ENCODE assay signal across 2 cellular contexts in the genomic region with DNA sequence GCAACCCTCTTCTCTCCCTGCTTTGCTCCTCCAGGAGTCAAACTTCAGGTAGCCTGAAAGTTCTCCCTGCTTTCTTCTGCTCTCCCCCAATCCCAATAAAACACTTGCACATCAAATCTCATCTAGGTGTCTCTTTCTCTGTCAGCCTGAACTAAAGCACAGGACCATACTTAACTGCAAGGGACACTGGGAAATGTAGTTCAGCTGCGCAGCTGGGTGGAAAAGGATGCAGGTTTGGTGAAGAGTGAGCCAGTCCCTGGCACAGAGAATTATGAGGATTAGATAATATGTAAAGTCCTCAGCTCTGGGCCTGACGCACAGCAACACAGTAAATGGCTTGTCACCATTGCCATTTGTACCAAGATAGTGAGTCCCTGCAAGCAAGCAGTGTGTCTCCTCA.
TF ChIP-seq lines count a peak whose summit lies in the region.

No MANE protein-coding gene starts in this region.

TF ChIP-seq in HepG2, 621 proteins besides CTCF, POLR2A, EP300 and RAD21:
- TF ChIP-seq THAP11 (CRISPR knock-in tag; IDR thresholded peaks at IDR 0.05) (peak; percentile 81), ZNF143 (CRISPR knock-in tag; IDR thresholded peaks at IDR 0.05) (peak; percentile 70)
- TF ChIP-seq, protein P1, sequence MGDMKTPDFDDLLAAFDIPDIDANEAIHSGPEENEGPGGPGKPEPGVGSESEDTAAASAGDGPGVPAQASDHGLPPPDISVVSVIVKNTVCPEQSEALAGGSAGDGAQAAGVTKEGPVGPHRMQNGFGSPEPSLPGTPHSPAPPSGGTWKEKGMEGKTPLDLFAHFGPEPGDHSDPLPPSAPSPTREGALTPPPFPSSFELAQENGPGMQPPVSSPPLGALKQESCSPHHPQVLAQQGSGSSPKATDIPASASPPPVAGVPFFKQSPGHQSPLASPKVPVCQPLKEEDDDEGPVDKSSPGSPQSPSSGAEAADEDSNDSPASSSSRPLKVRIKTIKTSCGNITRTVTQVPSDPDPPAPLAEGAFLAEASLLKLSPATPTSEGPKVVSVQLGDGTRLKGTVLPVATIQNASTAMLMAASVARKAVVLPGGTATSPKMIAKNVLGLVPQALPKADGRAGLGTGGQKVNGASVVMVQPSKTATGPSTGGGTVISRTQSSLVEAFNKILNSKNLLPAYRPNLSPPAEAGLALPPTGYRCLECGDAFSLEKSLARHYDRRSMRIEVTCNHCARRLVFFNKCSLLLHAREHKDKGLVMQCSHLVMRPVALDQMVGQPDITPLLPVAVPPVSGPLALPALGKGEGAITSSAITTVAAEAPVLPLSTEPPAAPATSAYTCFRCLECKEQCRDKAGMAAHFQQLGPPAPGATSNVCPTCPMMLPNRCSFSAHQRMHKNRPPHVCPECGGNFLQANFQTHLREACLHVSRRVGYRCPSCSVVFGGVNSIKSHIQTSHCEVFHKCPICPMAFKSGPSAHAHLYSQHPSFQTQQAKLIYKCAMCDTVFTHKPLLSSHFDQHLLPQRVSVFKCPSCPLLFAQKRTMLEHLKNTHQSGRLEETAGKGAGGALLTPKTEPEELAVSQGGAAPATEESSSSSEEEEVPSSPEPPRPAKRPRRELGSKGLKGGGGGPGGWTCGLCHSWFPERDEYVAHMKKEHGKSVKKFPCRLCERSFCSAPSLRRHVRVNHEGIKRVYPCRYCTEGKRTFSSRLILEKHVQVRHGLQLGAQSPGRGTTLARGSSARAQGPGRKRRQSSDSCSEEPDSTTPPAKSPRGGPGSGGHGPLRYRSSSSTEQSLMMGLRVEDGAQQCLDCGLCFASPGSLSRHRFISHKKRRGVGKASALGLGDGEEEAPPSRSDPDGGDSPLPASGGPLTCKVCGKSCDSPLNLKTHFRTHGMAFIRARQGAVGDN (CRISPR knock-in tag; IDR thresholded peaks at IDR 0.05): no peak

TF ChIP-seq in K562, 482 proteins besides CTCF, POLR2A, EP300 and RAD21:
- TF ChIP-seq HCFC1 (IDR thresholded peaks at IDR 0.05; ENCODE audit: low read depth, low read length) (peak; percentile 50; the same call in 1 of the 2 replicates), PYGO2 (tag; IDR thresholded peaks at IDR 0.05) (no peak)
